ENCODE assay signal across 8 cellular contexts in the genomic region with DNA sequence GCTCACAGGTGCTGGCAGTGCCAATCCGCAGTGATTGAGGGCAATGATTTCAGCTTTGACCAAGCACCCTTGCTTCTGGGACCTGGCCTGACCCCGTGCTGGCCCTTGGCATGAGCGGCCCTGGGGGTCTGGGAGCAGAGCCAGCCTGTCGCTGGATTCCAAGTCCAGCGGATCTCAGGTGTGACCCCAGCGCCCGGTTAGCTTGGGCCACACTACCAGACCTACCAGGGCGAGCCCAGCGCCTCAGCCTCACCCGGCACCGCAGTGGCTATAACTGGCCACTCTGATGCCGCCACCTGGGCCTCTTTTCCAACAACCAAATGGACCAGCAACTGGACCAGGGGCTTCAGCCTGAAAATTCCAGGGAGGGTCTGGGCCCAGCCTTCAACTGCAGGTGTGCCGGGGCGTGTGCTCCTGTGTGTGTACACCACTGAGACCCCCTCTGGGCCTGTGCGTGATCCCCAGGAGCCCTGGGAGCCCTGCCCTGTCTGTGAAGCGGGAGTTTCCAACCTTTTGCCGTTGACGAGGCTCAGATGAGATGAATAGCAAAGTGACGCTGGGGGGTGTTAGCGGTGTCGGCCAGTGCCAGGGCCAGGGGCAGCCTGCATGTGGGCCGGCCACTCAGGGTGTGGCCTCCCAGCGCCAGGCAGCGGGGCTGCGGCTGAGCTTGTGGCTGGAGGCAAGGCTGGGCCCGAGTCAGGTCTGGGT. TPM values are rescaled to one million over a fixed set of nuclear protein-coding genes. Genes with fewer than 3 reads are reported as not detected.
DNase-seq lines count a peak whose midpoint lies in the region; TF ChIP-seq lines count a peak whose summit lies in the region.

No MANE protein-coding gene starts in this region.

- peak overlapping the region; percentile 79 for H3K27ac Mint-ChIP-seq in activated naive CD4-positive, alpha-beta T cell treated with anti-CD3 and anti-CD28 coated beads, Interleukin-2, amount 10 ng/mL, durations not matched to agents 7 days and 5 days

- peak; percentile 47 for DNase-seq in NCI-H748 (lab: John Stamatoyannopoulos, UW; ENCODE audit: unreplicated experiment)
- DNase-seq in NCI-H748 treated with DMSO at 0.1 percent for 48 hours (lab: John Stamatoyannopoulos, UW): no peak
- DNase-seq in activated naive CD4-positive, alpha-beta T cell treated with anti-CD3 and anti-CD28 coated beads, Interleukin-2, amount 10 ng/mL, durations not matched to agents 7 days and 5 days: peak; percentile 40
- no peak for DNase-seq in testis
- no peak for DNase-seq in activated CD8-positive, alpha-beta memory T cell treated with anti-CD3 and anti-CD28 coated beads, Interleukin-2, amount 50 U/mL, for 48 hours
- DNase-seq in DMS79 treated with DMSO at 0.1 percent for 48 hours (lab: John Stamatoyannopoulos, UW): no peak
- no peak for DNase-seq in NCI-H774 (lab: John Stamatoyannopoulos, UW)

- CTCF ChIA-PET in activated naive CD4-positive, alpha-beta T cell treated with anti-CD3 and anti-CD28 coated beads, Interleukin-2, amount 10 ng/mL, durations not matched to agents 7 days and 5 days (lab: Charles Lee): interaction anchor here (1.3 to 1.6 kb wide), 3 partner anchors 23 to 40 kb away, joined by 3 to 8 read pairs (median 5); no protein-coding TSS in a partner anchor

- H3K4me3 Mint-ChIP-seq in activated naive CD4-positive, alpha-beta T cell treated with anti-CD3 and anti-CD28 coated beads, Interleukin-2, amount 10 ng/mL, durations not matched to agents 7 days and 5 days: peak overlapping the region; percentile 86

- no peaks in the 10 kb centered on the region for H3K36me3 Mint-ChIP-seq in activated naive CD4-positive, alpha-beta T cell treated with anti-CD3 and anti-CD28 coated beads, Interleukin-2, amount 10 ng/mL, durations not matched to agents 7 days and 5 days

- H3K9me3 Mint-ChIP-seq in activated naive CD4-positive, alpha-beta T cell treated with anti-CD3 and anti-CD28 coated beads, Interleukin-2, amount 10 ng/mL, durations not matched to agents 7 days and 5 days: no peaks in the 10 kb centered on the region

- H3K27ac ChIP-seq in layer of hippocampus (ENCODE audit: low read depth, low read length): peak overlapping the region; percentile 80
- peak overlapping the region; percentile 73 for H3K27ac ChIP-seq in testis

- peaks cover 37% of the 10 kb centered on the region for H3K4me1 Mint-ChIP-seq in activated naive CD4-positive, alpha-beta T cell treated with anti-CD3 and anti-CD28 coated beads, Interleukin-2, amount 10 ng/mL, durations not matched to agents 7 days and 5 days

- no peak for TF ChIP-seq POLR2A in testis (IDR thresholded peaks at IDR 0.05)

- TF ChIP-seq CTCF in testis (IDR thresholded peaks at IDR 0.05): no peak

- no peaks in the 10 kb centered on the region for H3K9me3 ChIP-seq in testis

- H3K27me3 ChIP-seq in layer of hippocampus (ENCODE audit: control insufficient read depth, insufficient read depth, low read length): no peaks in the 10 kb centered on the region
- H3K27me3 ChIP-seq in testis: no peaks in the 10 kb centered on the region

- 74 to 100% methylated on average over 3 to 26 of the region's 26 CpGs for WGBS in testis, 2 donors

- peaks cover 22% of the 10 kb centered on the region for H3K27me3 Mint-ChIP-seq in activated naive CD4-positive, alpha-beta T cell treated with anti-CD3 and anti-CD28 coated beads, Interleukin-2, amount 10 ng/mL, durations not matched to agents 7 days and 5 days

- peaks cover 23% of the 10 kb centered on the region for H3K4me1 ChIP-seq in testis

- H3K4me3 ChIP-seq in testis: peak overlapping the region; percentile 0 to 10

- intact Hi-C loops in testis (cut with DNase I; ENCODE audit: low total_unique reads): no loop called here

- H3K36me3 ChIP-seq in testis (ENCODE audit: low read depth, missing control alignments): no peaks in the 10 kb centered on the region

RNA-seq across cellular contexts. Expression of gene SH3TC1, which starts 0.7 kb away (rescaled TPM):
- total RNA-seq in testis: 10 to 100 TPM in 1 of 2 donors, 1 to 10 TPM in 1; 4.0 to 12.6 TPM
- 3.2 TPM for polyA plus RNA-seq in testis (ENCODE audit: insufficient read depth, low read depth, low replicate concordance)

RNA-seq across cellular contexts. Expression of gene ABLIM2, which starts 41.1 kb away (rescaled TPM):
- 1 to 10 TPM; 5.2 to 6.9 TPM for total RNA-seq in testis
- 7.5 TPM for polyA plus RNA-seq in testis (ENCODE audit: insufficient read depth, low read depth, low replicate concordance)

Comparison
In these comparisons a context has a peak if more than half of its experiments do, and no peak if none do; other contexts are left out.
1. DNase-seq: peak in NCI-H748 (single experiment) and activated naive CD4-positive, alpha-beta T cell treated with anti-CD3 and anti-CD28 coated beads, Interleukin-2, amount 10 ng/mL, durations not matched to agents 7 days and 5 days (single experiment); none in NCI-H748 treated with DMSO at 0.1 percent for 48 hours (single experiment), testis (single experiment), activated CD8-positive, alpha-beta memory T cell treated with anti-CD3 and anti-CD28 coated beads, Interleukin-2, amount 50 U/mL, for 48 hours (single experiment), DMS79 treated with DMSO at 0.1 percent for 48 hours (single experiment) and NCI-H774 (single experiment).